ENCODE assay signal across 24 cellular contexts in genomic region chr6:53906842-53907241, GRCh38.
A peak's percentile ranks its signal among the peaks of the same experiment; 100 is the strongest.
DNase-seq lines count a peak whose midpoint lies in the region; ATAC-seq, FAIRE-seq and TF ChIP-seq lines count a peak whose summit lies in the region.
"Had no signal": no experiment of that assay in that cellular context is flagged by ENCODE, and none has a peak within 500 bp of the region (broad histone marks: within the 10 kb centered on the region; RNA-seq: fewer than 3 reads in every experiment).

No MANE protein-coding gene starts in this region.

- no peak for TF ChIP-seq POLR2A in GM12891 (IDR thresholded peaks at IDR 0.05; ENCODE audit: low read depth, low read length)

- H3K9me3 Mint-ChIP-seq in GM23338: no peaks in the 10 kb centered on the region
- no peaks in the 10 kb centered on the region for H3K9me3 Mint-ChIP-seq in type B pancreatic cell
- no peaks in the 10 kb centered on the region for H3K9me3 Mint-ChIP-seq in activated naive CD4-positive, alpha-beta T cell treated with anti-CD3 and anti-CD28 coated beads, Interleukin-2, amount 10 ng/mL, durations not matched to agents 7 days and 5 days
- H3K9me3 Mint-ChIP-seq: T-helper 2 cell treated with Interferon-gamma antibody and Interleukin-4, amounts not matched to agents 5 μg/mL and 100 μg/mL, for 36 hours had no signal

- no peak overlapping the region for H3K4me3 Mint-ChIP-seq in GM23338
- H3K4me3 Mint-ChIP-seq in type B pancreatic cell: no peak overlapping the region
- H3K4me3 Mint-ChIP-seq in activated naive CD4-positive, alpha-beta T cell treated with anti-CD3 and anti-CD28 coated beads, Interleukin-2, amount 10 ng/mL, durations not matched to agents 7 days and 5 days: no peak overlapping the region
- H3K4me3 Mint-ChIP-seq: activated CD8-positive, alpha-beta T cell treated with anti-CD3 and anti-CD28 coated beads, Interleukin-2, amount 10 ng/mL, durations not matched to agents 7 days and 5 days; activated naive CD8-positive, alpha-beta T cell; B cell; T-helper 2 cell treated with Interferon-gamma antibody and Interleukin-4, amounts not matched to agents 5 μg/mL and 100 μg/mL, for 36 hours had no signal

- H3F3A ChIP-seq in GM23338 (replicated peaks; ENCODE audit: low read depth): no peaks in the 10 kb centered on the region

- no peak for TF ChIP-seq CTCF in GM23338 (conservative IDR thresholded peaks at IDR 0.05; ENCODE audit: low read depth in 2 of 2)
- no peak for TF ChIP-seq CTCF in choroid plexus epithelial cell (conservative IDR thresholded peaks at IDR 0.05; ENCODE audit: low read depth, low read length)
- no peak for TF ChIP-seq CTCF in left lung (IDR thresholded peaks at IDR 0.05)
- TF ChIP-seq CTCF in type B pancreatic cell (conservative IDR thresholded peaks at IDR 0.05): no peak

- ATAC-seq in GM23338: peak; percentile 39; the same call in 2 of the 3 replicates
- ATAC-seq in left lung: peak; percentile 44
- ATAC-seq: activated CD8-positive, alpha-beta T cell treated with anti-CD3 and anti-CD28 coated beads, Interleukin-2, amount 10 ng/mL, durations not matched to agents 7 days and 5 days; foreskin keratinocyte; GM12878; mucosa of descending colon had no signal

- no peaks in the 10 kb centered on the region for H3K9me3 ChIP-seq in left lung
- H3K9me3 ChIP-seq: mucosa of descending colon, vagina had no signal

- CTCF ChIA-PET in activated naive CD4-positive, alpha-beta T cell treated with anti-CD3 and anti-CD28 coated beads, Interleukin-2, amount 10 ng/mL, durations not matched to agents 7 days and 5 days (lab: Charles Lee): no interaction called here

- no peaks in the 10 kb centered on the region for H3K4me1 ChIP-seq in GM23338 (ENCODE audit: insufficient read depth)
- H3K4me1 ChIP-seq in left lung: no peaks in the 10 kb centered on the region
- H3K4me1 ChIP-seq: foreskin keratinocyte, vagina had no signal

- no peaks in the 10 kb centered on the region for H4K20me1 ChIP-seq in GM23338 (replicated peaks; ENCODE audit: insufficient read depth)

- H3K4me1 Mint-ChIP-seq in GM23338 (peaks cover 13% of the 10 kb centered on the region), type B pancreatic cell (ENCODE audit: unreplicated experiment) (peaks cover 7% of the 10 kb centered on the region)
- no peaks in the 10 kb centered on the region for H3K4me1 Mint-ChIP-seq in activated naive CD4-positive, alpha-beta T cell treated with anti-CD3 and anti-CD28 coated beads, Interleukin-2, amount 10 ng/mL, durations not matched to agents 7 days and 5 days
- H3K4me1 Mint-ChIP-seq: B cell had no signal

- no peak for FAIRE-seq in GM12891 (lab: Jason Lieb, UNC)
- FAIRE-seq: G401.6, GM12878, HTR-8/SVneo had no signal

- H3K27ac Mint-ChIP-seq in GM23338 (peak overlapping the region; percentile 82; the same call in 1 of the 2 replicates), type B pancreatic cell (peak overlapping the region; percentile 18)
- no peak overlapping the region for H3K27ac Mint-ChIP-seq in activated naive CD4-positive, alpha-beta T cell treated with anti-CD3 and anti-CD28 coated beads, Interleukin-2, amount 10 ng/mL, durations not matched to agents 7 days and 5 days
- H3K27ac Mint-ChIP-seq: activated CD8-positive, alpha-beta T cell treated with anti-CD3 and anti-CD28 coated beads, Interleukin-2, amount 10 ng/mL, durations not matched to agents 7 days and 5 days; activated naive CD8-positive, alpha-beta T cell; B cell; T-helper 2 cell treated with Interferon-gamma antibody and Interleukin-4, amounts not matched to agents 5 μg/mL and 100 μg/mL, for 36 hours had no signal

- H3K27ac ChIP-seq in GM23338 (ENCODE audit: low read depth) (no peak overlapping the region), left lung (no peak overlapping the region)
- H3K27ac ChIP-seq: foreskin keratinocyte, vagina had no signal

- H3K27me3 Mint-ChIP-seq in GM23338 (ENCODE audit: insufficient read depth, low read depth, poor library complexity) (no peaks in the 10 kb centered on the region), type B pancreatic cell (no peaks in the 10 kb centered on the region)
- no peaks in the 10 kb centered on the region for H3K27me3 Mint-ChIP-seq in activated naive CD4-positive, alpha-beta T cell treated with anti-CD3 and anti-CD28 coated beads, Interleukin-2, amount 10 ng/mL, durations not matched to agents 7 days and 5 days
- H3K27me3 Mint-ChIP-seq: activated naive CD8-positive, alpha-beta T cell; B cell had no signal

- intact Hi-C loops in left lung (cut with DNase I): no loop called here

- no peak for DNase-seq in GM23338 (ENCODE audit: low spot score)
- DNase-seq in choroid plexus epithelial cell (ENCODE audit: low read depth): peak; percentile 68
- no peak for DNase-seq in left lung
- no peak for DNase-seq in type B pancreatic cell (ENCODE audit: extremely low spot score, unreplicated experiment)
- DNase-seq in dermis blood vessel endothelial cell: no peak
- DNase-seq in GM12891 (ENCODE audit: insufficient read length, low spot score): no peak
- DNase-seq in activated naive CD4-positive, alpha-beta T cell treated with anti-CD3 and anti-CD28 coated beads, Interleukin-2, amount 10 ng/mL, durations not matched to agents 7 days and 5 days: no peak
- DNase-seq: activated CD8-positive, alpha-beta T cell treated with anti-CD3 and anti-CD28 coated beads, Interleukin-2, amount 10 ng/mL, durations not matched to agents 7 days and 5 days; activated T-cell treated with anti-CD3 and anti-CD28 coated beads, Interleukin-2, amount 50 U/mL, for 48 hours; effector memory CD4-positive, alpha-beta T cell; foreskin keratinocyte; left cardiac atrium; mucosa of descending colon; NCI-H1417; NCI-H2171; NCI-H748 treated with DMSO at 0.1 percent for 48 hours; stimulated activated naive CD4-positive, alpha-beta T cell treated with Interleukin-2 at 50 U/mL for 16 hours had no signal

- H3K27me3 ChIP-seq in GM23338 (ENCODE audit: insufficient read depth): no peaks in the 10 kb centered on the region
- no peaks in the 10 kb centered on the region for H3K27me3 ChIP-seq in left lung
- H3K27me3 ChIP-seq: foreskin keratinocyte, vagina had no signal

- H2AFZ ChIP-seq in GM23338: no peak overlapping the region

- H3K79me2 ChIP-seq in GM23338 (replicated peaks; ENCODE audit: insufficient read depth): no peaks in the 10 kb centered on the region

- H3K4me3 ChIP-seq in GM23338: no peak overlapping the region
- H3K4me3 ChIP-seq in choroid plexus epithelial cell (ENCODE audit: low read depth, low read length): no peak overlapping the region
- no peak overlapping the region for H3K4me3 ChIP-seq in left lung
- H3K4me3 ChIP-seq: GM12878, mucosa of descending colon, vagina had no signal

- H3K36me3 Mint-ChIP-seq in GM23338 (ENCODE audit: low read depth) (peaks cover 4% of the 10 kb centered on the region; the same call in 2 of the 3 replicates), type B pancreatic cell (peaks cover 18% of the 10 kb centered on the region)
- no peaks in the 10 kb centered on the region for H3K36me3 Mint-ChIP-seq in activated naive CD4-positive, alpha-beta T cell treated with anti-CD3 and anti-CD28 coated beads, Interleukin-2, amount 10 ng/mL, durations not matched to agents 7 days and 5 days

- no peaks in the 10 kb centered on the region; the same call in 1 of the 2 replicates for H3K36me3 ChIP-seq in GM23338 (ENCODE audit: insufficient read depth)
- peaks cover 0 to 12% of the 10 kb centered on the region in 2 donors for H3K36me3 ChIP-seq in left lung

- H3K9me2 ChIP-seq in GM23338 (ENCODE audit: insufficient read depth): no peaks in the 10 kb centered on the region

- no peak overlapping the region for H3K4me2 ChIP-seq in GM23338

TF ChIP-seq in GM23338, 12 proteins besides CTCF, POLR2A, EP300 and RAD21:
- TF ChIP-seq JUNB (IDR thresholded peaks at IDR 0.05; ENCODE audit: unreplicated experiment): no peak
- no peak for TF ChIP-seq POLR2AphosphoS5 (IDR thresholded peaks at IDR 0.05; ENCODE audit: low read depth)
- TF ChIP-seq ZNF331 (CRISPR knock-in tag; IDR thresholded peaks at IDR 0.05; ENCODE audit: low read depth): no peak
- no peak for TF ChIP-seq NANOG (IDR thresholded peaks at IDR 0.05; ENCODE audit: borderline replicate concordance)
- no peak for TF ChIP-seq EZH2phosphoT487 (IDR thresholded peaks at IDR 0.05; ENCODE audit: unreplicated experiment)
- no peak for TF ChIP-seq ZNF114 (CRISPR knock-in tag; IDR thresholded peaks at IDR 0.05)
- no peak for TF ChIP-seq ETS1 (IDR thresholded peaks at IDR 0.05)

TF ChIP-seq in GM12891, 5 proteins besides CTCF, POLR2A, EP300 and RAD21:
- TF ChIP-seq PAX5 (IDR thresholded peaks at IDR 0.05; ENCODE audit: insufficient read depth, low read length, severe bottlenecking) (no peak), POLR2AphosphoS5 (IDR thresholded peaks at IDR 0.05; ENCODE audit: low read depth, low read length) (no peak), POU2F2 (IDR thresholded peaks at IDR 0.05; ENCODE audit: low read depth, low read length) (no peak), TAF1 (IDR thresholded peaks at IDR 0.05; ENCODE audit: low read depth, low read length) (no peak), SPI1 (IDR thresholded peaks at IDR 0.05; ENCODE audit: low read depth, low read length) (no peak)
